Comparison of ENCODE assay signal across 2 cellular contexts in genomic region chr21:45318146-45318555, GRCh38.
TF ChIP-seq lines count a peak whose summit lies in the region.

No MANE protein-coding gene starts in this region.

TF ChIP-seq in SK-N-SH, 30 proteins besides CTCF, POLR2A, EP300 and RAD21 (continued from another document):
- no peak for TF ChIP-seq TEAD4 (IDR thresholded peaks at IDR 0.05; ENCODE audit: borderline replicate concordance, insufficient read depth)
- TF ChIP-seq FOSL2 (IDR thresholded peaks at IDR 0.05; ENCODE audit: borderline replicate concordance, low read depth) = no peak
- no peak for TF ChIP-seq RCOR1 (IDR thresholded peaks at IDR 0.05; ENCODE audit: low read length)
- TF ChIP-seq GATA2 (CRISPR knock-in tag; IDR thresholded peaks at IDR 0.05) = no peak
- no peak for TF ChIP-seq TCF12 (IDR thresholded peaks at IDR 0.05)
- no peak for TF ChIP-seq FOXM1 (IDR thresholded peaks at IDR 0.05; ENCODE audit: low read depth)
- TF ChIP-seq GABPA (IDR thresholded peaks at IDR 0.05; ENCODE audit: low read depth) = no peak
- no peak for TF ChIP-seq RXRA (IDR thresholded peaks at IDR 0.05; ENCODE audit: borderline replicate concordance, low read depth)
- TF ChIP-seq REST (IDR thresholded peaks at IDR 0.05; ENCODE audit: low read depth, low read length) = no peak
- TF ChIP-seq, protein P1, sequence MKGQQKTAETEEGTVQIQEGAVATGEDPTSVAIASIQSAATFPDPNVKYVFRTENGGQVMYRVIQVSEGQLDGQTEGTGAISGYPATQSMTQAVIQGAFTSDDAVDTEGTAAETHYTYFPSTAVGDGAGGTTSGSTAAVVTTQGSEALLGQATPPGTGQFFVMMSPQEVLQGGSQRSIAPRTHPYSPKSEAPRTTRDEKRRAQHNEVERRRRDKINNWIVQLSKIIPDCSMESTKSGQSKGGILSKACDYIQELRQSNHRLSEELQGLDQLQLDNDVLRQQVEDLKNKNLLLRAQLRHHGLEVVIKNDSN (IDR thresholded peaks at IDR 0.05; ENCODE audit: borderline replicate concordance, low read depth) = no peak
- no peak for TF ChIP-seq MEF2A (IDR thresholded peaks at IDR 0.05; ENCODE audit: borderline replicate concordance, low read depth)
- TF ChIP-seq ELF1 (IDR thresholded peaks at IDR 0.05) = no peak
- TF ChIP-seq POLR2AphosphoS5 (IDR thresholded peaks at IDR 0.05; ENCODE audit: low read depth, low read length) = no peak

TF ChIP-seq in SK-N-SH treated with all-trans-retinoic acid at 6 μM for 48 hours, 23 proteins besides CTCF, POLR2A, EP300 and RAD21:
- TF ChIP-seq, protein P2, sequence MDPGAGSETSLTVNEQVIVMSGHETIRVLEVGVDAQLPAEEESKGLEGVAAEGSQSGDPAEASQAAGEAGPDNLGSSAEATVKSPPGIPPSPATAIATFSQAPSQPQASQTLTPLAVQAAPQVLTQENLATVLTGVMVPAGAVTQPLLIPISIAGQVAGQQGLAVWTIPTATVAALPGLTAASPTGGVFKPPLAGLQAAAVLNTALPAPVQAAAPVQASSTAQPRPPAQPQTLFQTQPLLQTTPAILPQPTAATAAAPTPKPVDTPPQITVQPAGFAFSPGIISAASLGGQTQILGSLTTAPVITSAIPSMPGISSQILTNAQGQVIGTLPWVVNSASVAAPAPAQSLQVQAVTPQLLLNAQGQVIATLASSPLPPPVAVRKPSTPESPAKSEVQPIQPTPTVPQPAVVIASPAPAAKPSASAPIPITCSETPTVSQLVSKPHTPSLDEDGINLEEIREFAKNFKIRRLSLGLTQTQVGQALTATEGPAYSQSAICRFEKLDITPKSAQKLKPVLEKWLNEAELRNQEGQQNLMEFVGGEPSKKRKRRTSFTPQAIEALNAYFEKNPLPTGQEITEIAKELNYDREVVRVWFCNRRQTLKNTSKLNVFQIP (CRISPR knock-in tag; IDR thresholded peaks at IDR 0.05; ENCODE audit: borderline replicate concordance, low read depth) = no peak
- TF ChIP-seq ZNF70 (CRISPR knock-in tag; IDR thresholded peaks at IDR 0.05) = no peak
TF ChIP-seq in SK-N-SH treated with all-trans-retinoic acid at 6 μM for 48 hours: peak in this region for 0.
